15 cellular contexts compared by ENCODE assay signal in the genomic region with DNA sequence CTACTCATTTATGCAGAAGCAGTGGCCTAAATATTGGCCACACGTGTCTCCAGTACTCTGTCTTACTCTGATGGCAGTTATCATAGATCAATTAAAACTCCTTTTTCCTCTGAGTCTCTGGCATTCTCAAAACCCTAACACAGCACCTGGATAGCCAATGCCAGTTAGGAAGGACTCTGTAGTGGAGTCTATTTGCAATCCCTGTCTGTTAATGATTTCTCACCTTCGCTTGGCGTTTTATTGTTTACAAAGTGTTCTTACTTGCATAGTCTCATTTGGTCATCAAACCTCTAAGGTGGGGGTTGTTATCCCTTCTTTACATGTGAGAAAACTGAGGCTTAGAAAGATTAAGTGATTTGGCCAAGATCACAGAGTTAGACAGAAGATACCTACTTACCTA.
"Had no signal": no experiment of that assay in that cellular context is flagged by ENCODE, and none has a peak within 500 bp of the region (broad histone marks: within the 10 kb centered on the region; RNA-seq: fewer than 3 reads in every experiment).

No MANE protein-coding gene starts in this region.

- ATAC-seq: stimulated activated effector memory CD8-positive, alpha-beta T cell treated with anti-CD3 and anti-CD28 coated beads, Interleukin-12 subunit alpha, Interleukin-12 subunit beta, amount 100 ng/mL, for 72 hours had no signal

- H3K27ac ChIP-seq: brain microvascular endothelial cell had no signal

- H3K27ac Mint-ChIP-seq: activated naive CD8-positive, alpha-beta T cell treated with anti-CD3 and anti-CD28 coated beads, Interleukin-2, amount 10 ng/mL, durations not matched to agents 7 days and 5 days; activated T-helper 1 cell treated with anti-CD3 and anti-CD28 coated beads, Interleukin-12 subunit alpha, Interleukin-12 subunit beta, Interleukin-2, Interleukin-4 antibody, amounts not matched to agents 30 ng/mL and 10 ng/mL and 1 ng/mL, durations not matched to agents 14 hours and 24 hours and 36 hours; immature natural killer cell; stimulated activated effector memory CD8-positive, alpha-beta T cell treated with anti-CD3 and anti-CD28 coated beads, Interleukin-12 subunit alpha, Interleukin-12 subunit beta, amount 100 ng/mL, for 72 hours had no signal

- DNase-seq: activated CD4-positive, alpha-beta T cell treated with anti-CD3 and anti-CD28 coated beads, Interleukin-2, amount 50 U/mL, for 1 hour; activated CD8-positive, alpha-beta memory T cell treated with anti-CD3 and anti-CD28 coated beads for 24 hours; activated naive CD8-positive, alpha-beta T cell treated with anti-CD3 and anti-CD28 coated beads, Interleukin-2, amount 10 ng/mL, durations not matched to agents 7 days and 5 days; brain microvascular endothelial cell; effector CD4-positive, alpha-beta T cell; foreskin melanocyte; head of caudate nucleus; immature natural killer cell; stimulated activated CD4-positive, alpha-beta T cell treated with anti-CD3 and anti-CD28 coated beads, Interleukin-12 subunit alpha, Interleukin-12 subunit beta, amount 100 ng/mL, for 4 hours; stimulated activated CD4-positive, alpha-beta T cell treated with anti-CD3 and anti-CD28 coated beads, Interleukin-2, amount 100 ng/mL, for 24 hours; T-helper 2 cell had no signal

- H3K4me1 Mint-ChIP-seq: activated naive CD8-positive, alpha-beta T cell treated with anti-CD3 and anti-CD28 coated beads, Interleukin-2, amount 10 ng/mL, durations not matched to agents 7 days and 5 days had no signal

- H3K4me3 Mint-ChIP-seq: activated naive CD8-positive, alpha-beta T cell treated with anti-CD3 and anti-CD28 coated beads, Interleukin-2, amount 10 ng/mL, durations not matched to agents 7 days and 5 days; activated T-helper 1 cell treated with anti-CD3 and anti-CD28 coated beads, Interleukin-12 subunit alpha, Interleukin-12 subunit beta, Interleukin-2, Interleukin-4 antibody, amounts not matched to agents 30 ng/mL and 10 ng/mL and 1 ng/mL, durations not matched to agents 14 hours and 24 hours and 36 hours; central memory CD8-positive, alpha-beta T cell; immature natural killer cell; stimulated activated effector memory CD8-positive, alpha-beta T cell treated with anti-CD3 and anti-CD28 coated beads, Interleukin-12 subunit alpha, Interleukin-12 subunit beta, amount 100 ng/mL, for 72 hours had no signal

- H3K9me3 Mint-ChIP-seq: activated naive CD8-positive, alpha-beta T cell treated with anti-CD3 and anti-CD28 coated beads, Interleukin-2, amount 10 ng/mL, durations not matched to agents 7 days and 5 days; activated T-helper 1 cell treated with anti-CD3 and anti-CD28 coated beads, Interleukin-12 subunit alpha, Interleukin-12 subunit beta, Interleukin-2, Interleukin-4 antibody, amounts not matched to agents 30 ng/mL and 10 ng/mL and 1 ng/mL, durations not matched to agents 14 hours and 24 hours and 36 hours; central memory CD8-positive, alpha-beta T cell; immature natural killer cell; stimulated activated effector memory CD8-positive, alpha-beta T cell treated with anti-CD3 and anti-CD28 coated beads, Interleukin-12 subunit alpha, Interleukin-12 subunit beta, amount 100 ng/mL, for 72 hours had no signal

- H3K27me3 Mint-ChIP-seq: activated naive CD8-positive, alpha-beta T cell treated with anti-CD3 and anti-CD28 coated beads, Interleukin-2, amount 10 ng/mL, durations not matched to agents 7 days and 5 days had no signal

- H3K36me3 ChIP-seq: brain microvascular endothelial cell had no signal

- H3K4me3 ChIP-seq: coronary artery had no signal

- H3K27me3 ChIP-seq: brain microvascular endothelial cell had no signal

- H3K36me3 Mint-ChIP-seq: activated naive CD8-positive, alpha-beta T cell treated with anti-CD3 and anti-CD28 coated beads, Interleukin-2, amount 10 ng/mL, durations not matched to agents 7 days and 5 days; immature natural killer cell; stimulated activated effector memory CD8-positive, alpha-beta T cell treated with anti-CD3 and anti-CD28 coated beads, Interleukin-12 subunit alpha, Interleukin-12 subunit beta, amount 100 ng/mL, for 72 hours had no signal
